In genomic region chr11:28107726-28108618, GRCh38 we compare ENCODE assay signal across 8 cellular contexts. TPM values are rescaled to one million over a fixed set of nuclear protein-coding genes. Genes with fewer than 3 reads are reported as not detected.
DNase-seq lines count a peak whose midpoint lies in the region; ATAC-seq and TF ChIP-seq lines count a peak whose summit lies in the region.

KIF18A (minus strand) TSS chr11:28108156; CDS start chr11:28097947, 10,209 bp downstream.
METTL15 (plus strand) TSS chr11:28108388; CDS start chr11:28113335, 4,947 bp downstream.

- no peaks in the 10 kb centered on the region for H3K27me3 Mint-ChIP-seq in chondrocyte (ENCODE audit: low read depth)

- peak within 1 kb of the TSS; percentile 95 for H3K4me3 Mint-ChIP-seq in chondrocyte (ENCODE audit: unreplicated experiment)

- peaks cover 52% of the 10 kb centered on the region for H3K4me1 Mint-ChIP-seq in chondrocyte (ENCODE audit: low read depth)

- TF ChIP-seq CTCF in chondrocyte (IDR thresholded peaks at IDR 0.05) (peak; percentile 14), kidney epithelial cell (IDR thresholded peaks at IDR 0.05; ENCODE audit: insufficient read depth, low read length, poor library complexity, severe bottlenecking) (no peak)

- H3K27me3 ChIP-seq in kidney epithelial cell (ENCODE audit: control insufficient read depth, insufficient read depth, low read length): no peaks in the 10 kb centered on the region

- TF ChIP-seq POLR2A in GM19099 (IDR thresholded peaks at IDR 0.05; ENCODE audit: extremely low read depth, insufficient read length, low read depth): peak; percentile 80

- H3K36me3 ChIP-seq in kidney epithelial cell (ENCODE audit: control insufficient read depth, insufficient read depth, low read length): no peaks in the 10 kb centered on the region

- no peaks in the 10 kb centered on the region for H3K9me3 Mint-ChIP-seq in chondrocyte (ENCODE audit: low read depth)

- H3K36me3 Mint-ChIP-seq in chondrocyte (ENCODE audit: low read depth): no peaks in the 10 kb centered on the region

- peak within 1 kb of the TSS; percentile 99 for H3K27ac Mint-ChIP-seq in chondrocyte (ENCODE audit: unreplicated experiment)

- ATAC-seq in HG03432 (IDR thresholded peaks at IDR 0.05; ENCODE audit: unreplicated experiment): peak; percentile 95

- peak within 1 kb of the TSS; percentile 63 for H3K4me3 ChIP-seq in kidney epithelial cell (ENCODE audit: low read depth, low read length)

- DNase-seq in AG20443 (ENCODE audit: low spot score): peak; percentile 96
- peak; percentile 93 for DNase-seq in NCI-H510A (lab: John Stamatoyannopoulos, UW)
- DNase-seq in activated CD4-positive, alpha-beta T cell treated with anti-CD3 and anti-CD28 coated beads for 1 hour: peak; percentile 91
- peak; percentile 100 for DNase-seq in chondrocyte (ENCODE audit: low spot score)
- DNase-seq in kidney epithelial cell (ENCODE audit: low read depth): peak; percentile 95
- DNase-seq in stimulated activated CD4-positive, alpha-beta T cell treated with anti-CD3 and anti-CD28 coated beads, Interleukin-15, amount 100 ng/mL, for 48 hours (ENCODE audit: low read depth in 2 of 2): peak; percentile 96 to 97

RNA-seq across cellular contexts. Expression of gene KIF18A, which starts in this region (rescaled TPM):
- total RNA-seq in chondrocyte (2.6 to 3.0 TPM (median 2.9 TPM) in 3 replicates), kidney epithelial cell (1.9 and 2.1 TPM in 2 replicates)

RNA-seq across cellular contexts. Expression of gene METTL15, which starts in this region (rescaled TPM):
- total RNA-seq in chondrocyte: 10.3 to 12.8 TPM (median 10.3 TPM) in 3 replicates
- 11.6 and 12.3 TPM in 2 replicates for total RNA-seq in kidney epithelial cell

Comparison
In these comparisons a context has a peak if more than half of its experiments do, and no peak if none do; other contexts are left out.
1. Peak in every context shown above with its lines: DNase-seq, ATAC-seq and H3K4me3 ChIP-seq.